ENCODE assay signal across 9 cellular contexts in the genomic region with DNA sequence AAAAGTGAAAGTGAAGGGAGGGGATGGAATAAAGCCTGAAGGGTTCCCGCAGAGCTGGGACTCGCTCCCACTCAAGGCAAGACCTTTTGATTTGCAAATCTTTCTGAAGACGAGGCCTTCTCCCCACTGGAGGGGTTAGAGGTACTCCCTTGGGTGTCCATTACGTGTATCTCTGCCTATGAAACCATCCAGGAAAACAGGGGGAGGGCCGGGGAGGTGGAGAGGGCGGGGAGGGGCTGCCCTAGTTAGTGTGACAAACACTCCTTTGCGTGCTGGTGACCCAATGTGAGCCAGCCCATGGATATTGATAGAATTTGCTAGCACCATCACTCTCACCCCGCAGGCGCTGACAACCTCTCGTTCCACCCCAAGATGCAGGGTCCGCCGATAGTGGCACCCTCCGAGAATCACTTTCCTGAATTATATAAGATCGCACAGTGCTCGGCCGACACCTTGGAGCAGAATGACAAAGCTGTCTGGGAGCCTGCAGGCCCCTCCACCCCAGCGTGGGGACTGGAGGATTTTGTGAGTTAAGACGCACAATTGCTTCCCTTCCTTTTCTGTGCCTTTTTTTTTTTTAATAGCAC.
A peak's percentile ranks its signal among the peaks of the same experiment; 100 is the strongest.
DNase-seq lines count a peak whose midpoint lies in the region; ATAC-seq, FAIRE-seq and TF ChIP-seq lines count a peak whose summit lies in the region.
"Had no signal": no experiment of that assay in that cellular context is flagged by ENCODE, and none has a peak within 500 bp of the region (broad histone marks: within the 10 kb centered on the region; RNA-seq: fewer than 3 reads in every experiment).

No MANE protein-coding gene starts in this region.

- peaks cover 30% of the 10 kb centered on the region for H3K4me1 ChIP-seq in HUES64 (ENCODE audit: insufficient read depth, low read length)
- H3K4me1 ChIP-seq in keratinocyte (ENCODE audit: control insufficient read depth, extremely low read depth, insufficient read depth, low read length), result no peaks in the 10 kb centered on the region

- peak overlapping the region; percentile 45 for H3K4me2 ChIP-seq in keratinocyte (ENCODE audit: control insufficient read depth, extremely low read depth, insufficient read depth, low read depth, low read length)

- 51% methylated on average over 18 of the region's 18 CpGs for WGBS in HUES64

- H3K9me3 Mint-ChIP-seq in activated naive CD4-positive, alpha-beta T cell treated with anti-CD3 and anti-CD28 coated beads, Interleukin-2, amount 50 U/mL, for 72 hours, result no peaks in the 10 kb centered on the region
- no peaks in the 10 kb centered on the region for H3K9me3 Mint-ChIP-seq in stimulated activated naive CD8-positive, alpha-beta T cell treated with anti-CD3 and anti-CD28 coated beads, Interleukin-15, amount 100 ng/mL, for 72 hours
- no peaks in the 10 kb centered on the region for H3K9me3 Mint-ChIP-seq in effector memory CD8-positive, alpha-beta T cell

- no peaks in the 10 kb centered on the region for H3K27me3 Mint-ChIP-seq in stimulated activated naive CD8-positive, alpha-beta T cell treated with anti-CD3 and anti-CD28 coated beads, Interleukin-15, amount 100 ng/mL, for 72 hours
- peaks cover 0 to 47% of the 10 kb centered on the region in 2 donors for H3K27me3 Mint-ChIP-seq in effector memory CD8-positive, alpha-beta T cell

- no peaks in the 10 kb centered on the region for H4K20me1 ChIP-seq in keratinocyte (ENCODE audit: control insufficient read depth, extremely low read depth, insufficient read depth, low read length)

- H3K36me3 Mint-ChIP-seq in activated naive CD4-positive, alpha-beta T cell treated with anti-CD3 and anti-CD28 coated beads, Interleukin-2, amount 50 U/mL, for 72 hours, result no peaks in the 10 kb centered on the region
- peaks cover 6% of the 10 kb centered on the region for H3K36me3 Mint-ChIP-seq in effector memory CD8-positive, alpha-beta T cell (ENCODE audit: insufficient read depth)

- dilution Hi-C loops in keratinocyte (cut with MboI; ENCODE audit: extremely low pct_ligation_motif_present, low sequenced_read_pairs), result no loop called here

- no peaks in the 10 kb centered on the region for H3K79me2 ChIP-seq in keratinocyte (ENCODE audit: control insufficient read depth, insufficient read depth, low read length)

- H3K9me3 ChIP-seq in HUES64 (ENCODE audit: insufficient read depth, low read depth, low read length), result no peaks in the 10 kb centered on the region
- no peaks in the 10 kb centered on the region for H3K9me3 ChIP-seq in keratinocyte (ENCODE audit: control insufficient read depth, low read depth, low read length)
- no peaks in the 10 kb centered on the region for H3K9me3 ChIP-seq in MG63

- H2AFZ ChIP-seq in keratinocyte (ENCODE audit: control insufficient read depth, low read length), result peak overlapping the region; percentile 49

- peaks cover 17% of the 10 kb centered on the region for H3K4me1 Mint-ChIP-seq in stimulated activated naive CD8-positive, alpha-beta T cell treated with anti-CD3 and anti-CD28 coated beads, Interleukin-15, amount 100 ng/mL, for 72 hours
- H3K4me1 Mint-ChIP-seq in effector memory CD8-positive, alpha-beta T cell (ENCODE audit: low read depth in 2 of 2), result peaks cover 0 to 2% of the 10 kb centered on the region in 2 donors

- H3K4me3 ChIP-seq in HUES64 (ENCODE audit: low read length), result no peak overlapping the region
- H3K4me3 ChIP-seq in keratinocyte (ENCODE audit: control insufficient read depth in 2 of 3, extremely low read depth in 1 of 3, insufficient read depth in 2 of 3, low read depth in 1 of 3, low read length in 3 of 3), result no peak overlapping the region
- H3K4me3 ChIP-seq in MG63, result no peak overlapping the region

- peak in 1 of 2 donors; percentile 10 for DNase-seq in activated naive CD4-positive, alpha-beta T cell treated with anti-CD3 and anti-CD28 coated beads, Interleukin-2, amount 50 U/mL, for 72 hours (ENCODE audit: low spot score in 2 of 2)
- no peak for DNase-seq in keratinocyte (ENCODE audit: low read depth, low spot score)
- DNase-seq in stimulated activated naive CD8-positive, alpha-beta T cell treated with anti-CD3 and anti-CD28 coated beads, Interleukin-15, amount 100 ng/mL, for 72 hours, result no peak
- DNase-seq in effector memory CD8-positive, alpha-beta T cell, result no peak
- no peak for DNase-seq in MG63
- DNase-seq: MM.1S, SW 1271 had no signal

- H3K9me1 ChIP-seq in keratinocyte (ENCODE audit: control insufficient read depth, extremely low read depth, insufficient read depth, low read length), result no peaks in the 10 kb centered on the region

- ATAC-seq in activated naive CD4-positive, alpha-beta T cell treated with anti-CD3 and anti-CD28 coated beads, Interleukin-2, amount 50 U/mL, for 72 hours, result peak; percentile 39 to 56
- peak; percentile 30 for ATAC-seq in stimulated activated naive CD8-positive, alpha-beta T cell treated with anti-CD3 and anti-CD28 coated beads, Interleukin-15, amount 100 ng/mL, for 72 hours
- ATAC-seq in effector memory CD8-positive, alpha-beta T cell (replicated peaks), result no peak
- no peak for ATAC-seq in HG02763 (IDR thresholded peaks at IDR 0.05; ENCODE audit: unreplicated experiment)

- no peak for TF ChIP-seq CTCF in keratinocyte (optimal IDR thresholded peaks at IDR 0.05 in 1 of 3, IDR thresholded peaks at IDR 0.05 in 1 of 3, conservative IDR thresholded peaks at IDR 0.05 in 1 of 3; ENCODE audit: extremely low read depth in 1 of 3, insufficient read depth in 2 of 3, low read length in 3 of 3)

- H3K27me3 ChIP-seq in HUES64 (ENCODE audit: insufficient read depth, low read length) (no peaks in the 10 kb centered on the region), keratinocyte (ENCODE audit: control insufficient read depth, extremely low read depth, insufficient read depth, low read length) (no peaks in the 10 kb centered on the region), MG63 (no peaks in the 10 kb centered on the region)

- H3K27ac ChIP-seq in HUES64 (ENCODE audit: low read depth, low read length), result no peak overlapping the region
- no peak overlapping the region for H3K27ac ChIP-seq in keratinocyte (ENCODE audit: control insufficient read depth, insufficient read depth, low read length)

- H3K9ac ChIP-seq in HUES64 (ENCODE audit: low read depth, low read length) (peak overlapping the region; percentile 28; the same call in 1 of the 2 replicates), keratinocyte (ENCODE audit: control insufficient read depth, extremely low read depth, insufficient read depth, low read length) (no peak overlapping the region)

- H3K4me3 Mint-ChIP-seq in stimulated activated naive CD8-positive, alpha-beta T cell treated with anti-CD3 and anti-CD28 coated beads, Interleukin-15, amount 100 ng/mL, for 72 hours, result peak overlapping the region; percentile 77 to 82
- H3K4me3 Mint-ChIP-seq in effector memory CD8-positive, alpha-beta T cell, result peak overlapping the region in 1 of 2 donors; percentile 58

- H3K36me3 ChIP-seq in HUES64 (ENCODE audit: insufficient read depth, low read length), result peaks cover 4% of the 10 kb centered on the region; the same call in 1 of the 2 replicates
- H3K36me3 ChIP-seq in keratinocyte (ENCODE audit: control insufficient read depth in 2 of 2, extremely low read depth in 1 of 2, insufficient read depth in 2 of 2, low read length in 2 of 2), result no peaks in the 10 kb centered on the region
- no peaks in the 10 kb centered on the region for H3K36me3 ChIP-seq in MG63

- peak overlapping the region; percentile 37 to 92 for H3K27ac Mint-ChIP-seq in activated naive CD4-positive, alpha-beta T cell treated with anti-CD3 and anti-CD28 coated beads, Interleukin-2, amount 50 U/mL, for 72 hours
- H3K27ac Mint-ChIP-seq in stimulated activated naive CD8-positive, alpha-beta T cell treated with anti-CD3 and anti-CD28 coated beads, Interleukin-15, amount 100 ng/mL, for 72 hours, result peak overlapping the region; percentile 31 to 85
- H3K27ac Mint-ChIP-seq in effector memory CD8-positive, alpha-beta T cell, result no peak overlapping the region

- no peak for FAIRE-seq in keratinocyte (lab: Jason Lieb, UNC)

Comparison
In these comparisons a context has a peak if more than half of its experiments do, and no peak if none do; other contexts are left out.
1. ATAC-seq: peak in activated naive CD4-positive, alpha-beta T cell treated with anti-CD3 and anti-CD28 coated beads, Interleukin-2, amount 50 U/mL, for 72 hours (2 of 2) and stimulated activated naive CD8-positive, alpha-beta T cell treated with anti-CD3 and anti-CD28 coated beads, Interleukin-15, amount 100 ng/mL, for 72 hours (single experiment); none in effector memory CD8-positive, alpha-beta T cell (single experiment) and HG02763 (single experiment).
2. H3K27ac Mint-ChIP-seq: peak in activated naive CD4-positive, alpha-beta T cell treated with anti-CD3 and anti-CD28 coated beads, Interleukin-2, amount 50 U/mL, for 72 hours (2 of 2) and stimulated activated naive CD8-positive, alpha-beta T cell treated with anti-CD3 and anti-CD28 coated beads, Interleukin-15, amount 100 ng/mL, for 72 hours (2 of 2); none in effector memory CD8-positive, alpha-beta T cell (0 of 2).